ENCODE assay signal across 8 cellular contexts in genomic region chr18:6543330-6543908, GRCh38.
DNase-seq lines count a peak whose midpoint lies in the region; ATAC-seq, FAIRE-seq and TF ChIP-seq lines count a peak whose summit lies in the region.

No MANE protein-coding gene starts in this region.

- H3K9me3 ChIP-seq in A549 (no peaks in the 10 kb centered on the region), H1 (ENCODE audit: insufficient read depth in 2 of 2, low read depth in 1 of 2, low read length in 1 of 2) (no peaks in the 10 kb centered on the region)

- no peaks in the 10 kb centered on the region for H3K9me3 Mint-ChIP-seq in neural crest cell

- H3K4me3 ChIP-seq in A549 = no peak overlapping the region
- no peak overlapping the region for H3K4me3 ChIP-seq in H1 (ENCODE audit: extremely low read depth in 1 of 4, insufficient read depth in 2 of 4, low read depth in 3 of 4, low read length in 4 of 4)

- no peak for FAIRE-seq in A549 (lab: Jason Lieb, UNC)
- peak; percentile 84 for FAIRE-seq in H1 (lab: Jason Lieb, UNC)

- H4K91ac ChIP-seq in H1 (replicated peaks; ENCODE audit: insufficient read length, low read length) = no peak overlapping the region

- H3K18ac ChIP-seq in H1 (ENCODE audit: extremely low read depth, low read length) = no peak overlapping the region

- peak; percentile 43 to 53; a peak in 3 of 5 replicates for TF ChIP-seq RAD21 in A549 (conservative IDR thresholded peaks at IDR 0.05 in 1 of 2, IDR thresholded peaks at IDR 0.05 in 1 of 2)
- peak; percentile 80 to 83 for TF ChIP-seq RAD21 in H1 (IDR thresholded peaks at IDR 0.05 in 1 of 2, conservative IDR thresholded peaks at IDR 0.05 in 1 of 2; ENCODE audit: low read depth in 2 of 2, low read length in 2 of 2)

- H2BK5ac ChIP-seq in H1 (ENCODE audit: low read depth, low read length) = no peak overlapping the region

- H3K27me3 ChIP-seq in H1 (replicated peaks in 1 of 4; ENCODE audit: control insufficient read depth in 3 of 4, extremely low read depth in 1 of 4, insufficient read depth in 3 of 4, low read length in 3 of 4) = no peaks in the 10 kb centered on the region

- no peak overlapping the region for H2BK120ac ChIP-seq in H1 (replicated peaks; ENCODE audit: low read depth, low read length)

- H3K4me2 ChIP-seq in A549 = no peak overlapping the region
- no peak overlapping the region for H3K4me2 ChIP-seq in H1 (ENCODE audit: insufficient read depth in 1 of 2, low read depth in 2 of 2, low read length in 2 of 2)

- no peaks in the 10 kb centered on the region for H3K27me3 Mint-ChIP-seq in neural crest cell (ENCODE audit: low read depth)

- 0 out of 2 replicates have a peak overlapping the region, but pooled peaks have one; percentile 47 for H2AFZ ChIP-seq in H1 (ENCODE audit: low read length)

- no peak overlapping the region for H2AK5ac ChIP-seq in H1 (ENCODE audit: low read depth, low read length)

- no peak overlapping the region for H2BK12ac ChIP-seq in H1 (ENCODE audit: low read depth, low read length)

- TF ChIP-seq CTCF in A549 (IDR thresholded peaks at IDR 0.05) (peak; percentile 48), H1 (IDR thresholded peaks at IDR 0.05; ENCODE audit: control extremely low read depth in 1 of 3, insufficient read depth in 1 of 3, low read depth in 1 of 3, low read length in 3 of 3) (peak in 2 of 3 experiments; percentile 46 to 54; a peak in 3 of 4 replicates), neural crest cell (conservative IDR thresholded peaks at IDR 0.05) (peak; percentile 79)

- no peak for TF ChIP-seq EP300 in A549 (IDR thresholded peaks at IDR 0.05)
- TF ChIP-seq EP300 in H1 (IDR thresholded peaks at IDR 0.05; ENCODE audit: borderline replicate concordance in 1 of 2, low read depth in 2 of 2, low read length in 2 of 2) = no peak

- DNase-seq in A549 (ENCODE audit: low read depth in 1 of 2, low spot score in 1 of 2) (peak; percentile 5 to 12), NCI-H774 (lab: John Stamatoyannopoulos, UW) (peak; percentile 2), H1 (ENCODE audit: low read depth in 1 of 2, low spot score in 2 of 2) (no peak), neural crest cell (ENCODE audit: low read depth, low spot score) (no peak)
- no peak for DNase-seq in stimulated activated CD4-positive, alpha-beta T cell treated with anti-CD3 and anti-CD28 coated beads, Interleukin-4, amount 100 ng/mL, for 4 hours
- no peak for DNase-seq in stimulated activated naive CD4-positive, alpha-beta T cell (lab: John Stamatoyannopoulos, UW)

- WGBS in A549 (ENCODE audit: missing lambda C conversion rate) = 9% methylated on average over 8 of the region's 8 CpGs
- 62% methylated on average over 8 of the region's 8 CpGs; no CpG with 5 or more reads in 1 of the 2 experiments for WGBS in H1 (ENCODE audit: extremely low coverage in 1 of 2, insufficient coverage in 1 of 2, insufficient read length in 1 of 2, insufficient replicate concordance in 2 of 2, low coverage in 1 of 2, low lambda C conversion rate in 2 of 2, missing lambda C conversion rate in 1 of 2), 2 experiments

- 0 out of 2 replicates have a peak overlapping the region, but pooled peaks have one; percentile 11 for H2BK20ac ChIP-seq in H1 (ENCODE audit: low read length)

- no peaks in the 10 kb centered on the region for H3K36me3 Mint-ChIP-seq in neural crest cell (ENCODE audit: low read depth)

- POLR2A ChIA-PET in A549 (lab: Yijun Ruan, JAX) (no interaction called here), H1 (lab: Charles Lee; ENCODE audit: partially characterized antibody) (no interaction called here)

- H3K4me1 ChIP-seq in A549 (no peaks in the 10 kb centered on the region), H1 (replicated peaks in 1 of 4; ENCODE audit: control insufficient read depth in 3 of 4, insufficient read depth in 4 of 4, low read length in 3 of 4) (peaks cover 0 to 3% (median 1%) of the 10 kb centered on the region in 4 experiments; a peak in 1 of 7 replicates)

- H3K27ac ChIP-seq in A549 = no peak overlapping the region
- no peak overlapping the region for H3K27ac ChIP-seq in H1 (ENCODE audit: low read depth, low read length)

- H4K8ac ChIP-seq in H1 (ENCODE audit: extremely low read depth, insufficient read depth, low read length) = no peak overlapping the region; the same call in 1 of the 2 replicates

- no peak overlapping the region for H3K56ac ChIP-seq in H1 (replicated peaks; ENCODE audit: insufficient read length, low read depth, low read length)

- no peak for ATAC-seq in A549
- peak; percentile 54 for ATAC-seq in GM18519 (IDR thresholded peaks at IDR 0.05; ENCODE audit: low FRiP score, unreplicated experiment)
- no peak for ATAC-seq in HG03354 (IDR thresholded peaks at IDR 0.05; ENCODE audit: poor library complexity, severe bottlenecking, unreplicated experiment)

- no peak overlapping the region for H3K27ac Mint-ChIP-seq in neural crest cell (ENCODE audit: unreplicated experiment)

- no peak overlapping the region for H2BK15ac ChIP-seq in H1 (ENCODE audit: low read length)

- H3K9ac ChIP-seq in H1 (replicated peaks in 1 of 4; ENCODE audit: extremely low read depth in 1 of 4, low read depth in 3 of 4, low read length in 3 of 4) = no peak overlapping the region

- TF ChIP-seq POLR2A in A549 (IDR thresholded peaks at IDR 0.05; ENCODE audit: low read length) (no peak), H1 (IDR thresholded peaks at IDR 0.05; ENCODE audit: control extremely low read depth in 1 of 2, low read depth in 2 of 2, low read length in 2 of 2) (no peak)

- no peak overlapping the region for H4K5ac ChIP-seq in H1 (ENCODE audit: insufficient read length, low read depth, low read length)

- H3K4me3 Mint-ChIP-seq in neural crest cell = no peak overlapping the region

- H3K4ac ChIP-seq in H1 (replicated peaks; ENCODE audit: insufficient read length, low read depth, low read length) = peak overlapping the region; percentile 45

- no peaks in the 10 kb centered on the region for H4K20me1 ChIP-seq in H1 (replicated peaks in 1 of 2; ENCODE audit: control insufficient read depth in 1 of 2, insufficient read depth in 2 of 2, low read length in 2 of 2)

- no peaks in the 10 kb centered on the region for H3K79me2 ChIP-seq in H1 (ENCODE audit: control insufficient read depth in 1 of 2, insufficient read depth in 2 of 2, low read length in 2 of 2)

- H3K79me1 ChIP-seq in H1 (ENCODE audit: low read depth, low read length) = no peaks in the 10 kb centered on the region

- CTCF ChIA-PET in A549 (lab: Yijun Ruan, JAX) (interaction anchor here (0.6 to 3.1 kb wide), 9 partner anchors 23 to 634 kb away, joined by 3 to 39 read pairs (median 4); no protein-coding TSS in a partner anchor), H1 (lab: Charles Lee; ENCODE audit: partially characterized antibody) (interaction anchor here (0.7 to 4.4 kb wide), 25 partner anchors 8 to 364 kb away, joined by 3 to 73 read pairs (median 3); no protein-coding TSS in a partner anchor)

- H3K14ac ChIP-seq in H1 (ENCODE audit: insufficient read length) = no peak overlapping the region

- H3K36me3 ChIP-seq in H1 (ENCODE audit: control insufficient read depth in 2 of 4, insufficient read depth in 4 of 4, low read length in 3 of 4) = no peaks in the 10 kb centered on the region

- peaks cover 14% of the 10 kb centered on the region for H3K4me1 Mint-ChIP-seq in neural crest cell

- no peaks in the 10 kb centered on the region for H3K23me2 ChIP-seq in H1 (ENCODE audit: low read depth, low read length)

- no peak overlapping the region for H3K23ac ChIP-seq in H1 (ENCODE audit: insufficient read length)

TF ChIP-seq in A549, 52 proteins besides CTCF, POLR2A, EP300 and RAD21:
- TF ChIP-seq SMC3 (IDR thresholded peaks at IDR 0.05) = peak; percentile 59
- no peak for TF ChIP-seq KDM5A (IDR thresholded peaks at IDR 0.05)

TF ChIP-seq in H1, 55 proteins besides CTCF, POLR2A, EP300 and RAD21:
- TF ChIP-seq BACH1 (IDR thresholded peaks at IDR 0.05; ENCODE audit: low read length) (peak; percentile 29; the same call in 1 of the 2 replicates), YY1 (IDR thresholded peaks at IDR 0.05; ENCODE audit: low read depth, low read length) (no peak)

Comparison
In these comparisons a context has a peak if more than half of its experiments do, and no peak if none do; other contexts are left out.
1. DNase-seq: peak in A549 (2 of 2) and NCI-H774 (single experiment); none in H1 (0 of 2), neural crest cell (single experiment), stimulated activated CD4-positive, alpha-beta T cell treated with anti-CD3 and anti-CD28 coated beads, Interleukin-4, amount 100 ng/mL, for 4 hours (0 of 2) and stimulated activated naive CD4-positive, alpha-beta T cell (0 of 6).
2. Of the 18 proteins assayed by ChIP-seq in both H1 and A549: peak only in H1: none; only in A549: none; in both: CTCF and RAD21; in neither: 16.
3. Peak in every context shown above with its lines, with median percentiles within 50 percentile points of each other: CTCF ChIP-seq.